In genomic region chr6:157614026-157614484, GRCh38 we compare ENCODE assay signal across 1 cellular context.
A peak's percentile ranks its signal among the peaks of the same experiment; 100 is the strongest.
TF ChIP-seq lines count a peak whose summit lies in the region.

No MANE protein-coding gene starts in this region.

TF ChIP-seq in HepG2, 621 proteins besides CTCF, POLR2A, EP300 and RAD21 (continued from another document and continues in another):
- TF ChIP-seq ZNF800 (CRISPR knock-in tag; IDR thresholded peaks at IDR 0.05) (no peak), HINFP (CRISPR knock-in tag; IDR thresholded peaks at IDR 0.05; ENCODE audit: low read depth) (no peak), GATAD2A (CRISPR knock-in tag; IDR thresholded peaks at IDR 0.05) (no peak), PPARG (CRISPR knock-in tag; conservative IDR thresholded peaks at IDR 0.05) (peak; percentile 49; the same call in 1 of the 2 replicates), NFIC (IDR thresholded peaks at IDR 0.05; ENCODE audit: low read length) (no peak), KIAA2018 (CRISPR knock-in tag; IDR thresholded peaks at IDR 0.05; ENCODE audit: borderline replicate concordance) (no peak), SRSF9 (IDR thresholded peaks at IDR 0.05; ENCODE audit: borderline replicate concordance, insufficient read depth, low read depth, low read length, poor library complexity, severe bottlenecking) (no peak), BCLAF1 (IDR thresholded peaks at IDR 0.05) (no peak), ZNF652 (CRISPR knock-in tag; IDR thresholded peaks at IDR 0.05; ENCODE audit: borderline replicate concordance, low read depth) (no peak), THAP9 (CRISPR knock-in tag; IDR thresholded peaks at IDR 0.05; ENCODE audit: borderline replicate concordance) (no peak), MATR3 (CRISPR knock-in tag; IDR thresholded peaks at IDR 0.05) (no peak), ZBTB21 (CRISPR knock-in tag; IDR thresholded peaks at IDR 0.05) (no peak), STAG1 (CRISPR knock-in tag; IDR thresholded peaks at IDR 0.05) (peak; percentile 74), ZNF17 (CRISPR knock-in tag; IDR thresholded peaks at IDR 0.05) (no peak), TRIM24 (CRISPR knock-in tag; IDR thresholded peaks at IDR 0.05) (no peak), EED (CRISPR knock-in tag; IDR thresholded peaks at IDR 0.05) (no peak), ZNF274 (CRISPR knock-in tag; IDR thresholded peaks at IDR 0.05) (no peak), ATM (IDR thresholded peaks at IDR 0.05; ENCODE audit: borderline replicate concordance) (no peak), AKAP8 (CRISPR knock-in tag; IDR thresholded peaks at IDR 0.05) (no peak), ZNF205 (CRISPR knock-in tag; IDR thresholded peaks at IDR 0.05) (no peak), MLLT10 (CRISPR knock-in tag; IDR thresholded peaks at IDR 0.05) (no peak), ATF6 (CRISPR knock-in tag; conservative IDR thresholded peaks at IDR 0.05) (no peak), ETV6 (CRISPR knock-in tag; conservative IDR thresholded peaks at IDR 0.05) (no peak), KMT2B (CRISPR knock-in tag; IDR thresholded peaks at IDR 0.05) (no peak; the same call in 1 of the 2 replicates), ZBTB37 (CRISPR knock-in tag; IDR thresholded peaks at IDR 0.05) (no peak), SIN3A (IDR thresholded peaks at IDR 0.05; ENCODE audit: borderline replicate concordance, low read depth, low read length) (no peak), HNRNPL (IDR thresholded peaks at IDR 0.05; ENCODE audit: low read depth, low read length) (no peak), ARNT (IDR thresholded peaks at IDR 0.05) (no peak), CBX2 (IDR thresholded peaks at IDR 0.05; ENCODE audit: low read depth, low read length) (no peak), CBX2 (CRISPR knock-in tag; IDR thresholded peaks at IDR 0.05; ENCODE audit: low read depth) (no peak), PHF21A (CRISPR knock-in tag; IDR thresholded peaks at IDR 0.05) (no peak; the same call in 1 of the 2 replicates), NPAS2 (CRISPR knock-in tag; IDR thresholded peaks at IDR 0.05; ENCODE audit: borderline replicate concordance) (no peak), ZNF749 (CRISPR knock-in tag; IDR thresholded peaks at IDR 0.05; ENCODE audit: borderline replicate concordance) (no peak), ZNF879 (CRISPR knock-in tag; IDR thresholded peaks at IDR 0.05) (no peak), TEF (CRISPR knock-in tag; IDR thresholded peaks at IDR 0.05) (no peak), ZNF75D (CRISPR knock-in tag; IDR thresholded peaks at IDR 0.05; ENCODE audit: borderline replicate concordance) (no peak), FOXO1 (CRISPR knock-in tag; IDR thresholded peaks at IDR 0.05) (0 out of 2 replicates have a peak, but pooled peaks have one; percentile 28), ZNF460 (CRISPR knock-in tag; IDR thresholded peaks at IDR 0.05; ENCODE audit: borderline replicate concordance) (no peak), PTBP1 (IDR thresholded peaks at IDR 0.05; ENCODE audit: low read depth, low read length, poor library complexity, severe bottlenecking) (no peak), YY1 (IDR thresholded peaks at IDR 0.05; ENCODE audit: insufficient read depth, insufficient replicate concordance, low read depth, low read length) (peak; percentile 53), MBNL3 (CRISPR knock-in tag; conservative IDR thresholded peaks at IDR 0.05) (no peak)
